27 cellular contexts compared by ENCODE assay signal in the genomic region with DNA sequence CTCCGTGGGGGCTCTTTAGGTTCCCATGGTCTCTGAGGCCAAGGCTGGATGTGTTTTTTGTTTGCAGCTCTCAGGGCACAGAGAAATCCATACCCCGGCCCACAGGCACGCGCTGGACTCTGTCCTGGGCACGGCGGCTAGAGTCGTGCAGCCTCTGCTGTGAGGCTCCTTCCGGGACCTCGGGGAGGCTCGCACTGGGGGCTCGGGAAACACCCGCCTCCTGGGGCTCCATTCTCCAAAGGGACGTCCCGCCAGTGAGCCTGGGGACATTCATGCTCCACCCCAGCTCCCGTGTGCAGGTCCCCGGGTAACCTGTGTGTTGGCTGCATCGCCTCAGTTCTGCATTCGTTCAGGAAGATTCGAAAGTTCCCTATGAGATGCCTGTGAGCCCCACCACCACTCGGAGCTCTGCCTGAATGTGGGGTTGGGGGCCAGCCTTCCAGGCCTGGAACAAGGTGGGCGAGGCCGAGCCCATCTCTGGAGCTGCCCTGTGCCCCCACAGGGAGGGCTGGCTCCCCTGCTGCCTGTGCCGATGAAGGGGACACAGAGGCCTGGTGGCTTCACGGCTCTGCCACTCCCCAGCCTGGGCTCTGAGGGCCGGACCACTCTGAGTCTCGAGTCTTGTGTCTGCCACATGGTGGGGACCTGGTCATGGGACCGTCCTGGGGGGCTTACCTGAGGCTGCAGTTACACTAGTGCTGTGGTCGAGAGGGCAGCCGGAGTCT.
"Had no signal": no experiment of that assay in that cellular context is flagged by ENCODE, and none has a peak within 500 bp of the region (broad histone marks: within the 10 kb centered on the region; RNA-seq: fewer than 3 reads in every experiment).

No MANE protein-coding gene starts in this region.

- H3K36me3 ChIP-seq: left lung, neural progenitor cell, pancreas, right lobe of liver, thyroid gland, transverse colon, upper lobe of left lung, vagina had no signal

- H3K27ac ChIP-seq: left lung, neural progenitor cell, pancreas, psoas muscle, right lobe of liver, stomach, testis, thyroid gland, transverse colon, upper lobe of left lung, vagina had no signal

- H3K9me3 Mint-ChIP-seq: immature natural killer cell, mesothelial cell of epicardium, natural killer cell, neural progenitor cell had no signal

- H3K27me3 ChIP-seq: neural progenitor cell, pancreas, right lobe of liver, testis, thyroid gland, transverse colon, upper lobe of left lung, vagina had no signal

- H3K27ac Mint-ChIP-seq: immature natural killer cell; mesothelial cell of epicardium; natural killer cell; nephron progenitor cell; stimulated activated naive B cell treated with anti-CD40 and anti-IgM and Interleukin-4, amounts not matched to agents 10 μg/mL and 1 μg/mL and 100 μg/mL, for 72 hours had no signal

- DNase-seq: hypothalamus; immature natural killer cell; kidney; left colon; mesendoderm; naive B cell; natural killer cell; nephron progenitor cell; posterior cingulate gyrus; psoas muscle; right lobe of liver; stimulated activated CD4-positive, alpha-beta T cell treated with anti-CD3 and anti-CD28 coated beads, Interleukin-1b, Interleukin-23, amount 100 ng/mL, for 48 hours; stimulated activated CD4-positive, alpha-beta T cell treated with anti-CD3 and anti-CD28 coated beads, Interleukin-4, amount 100 ng/mL, for 1 hour; stimulated activated naive B cell treated with anti-CD40 and anti-IgM and Interleukin-4, amounts not matched to agents 10 μg/mL and 1 μg/mL and 100 μg/mL, for 72 hours; stimulated activated naive CD8-positive, alpha-beta T cell treated with anti-CD3 and anti-CD28 coated beads, Interleukin-15, Interleukin-2, amounts not matched to agents 100 U/mL and 50 U/mL, for 24 hours; stomach; testis; transverse colon had no signal

- H3K4me3 Mint-ChIP-seq: immature natural killer cell; mesothelial cell of epicardium; naive B cell; natural killer cell; nephron progenitor cell; neural progenitor cell; stimulated activated naive B cell treated with anti-CD40 and anti-IgM and Interleukin-4, amounts not matched to agents 10 μg/mL and 1 μg/mL and 100 μg/mL, for 72 hours had no signal

- H3K4me1 Mint-ChIP-seq: immature natural killer cell; naive B cell; natural killer cell; stimulated activated naive B cell treated with anti-CD40 and anti-IgM and Interleukin-4, amounts not matched to agents 10 μg/mL and 1 μg/mL and 100 μg/mL, for 72 hours had no signal

- H3K9ac ChIP-seq: neural progenitor cell had no signal

- H3K4me2 ChIP-seq: neural progenitor cell, smooth muscle cell had no signal

- H3K36me3 Mint-ChIP-seq: immature natural killer cell; mesothelial cell of epicardium; naive B cell; natural killer cell; neural progenitor cell; stimulated activated naive B cell treated with anti-CD40 and anti-IgM and Interleukin-4, amounts not matched to agents 10 μg/mL and 1 μg/mL and 100 μg/mL, for 72 hours had no signal

- H3K9me3 ChIP-seq: left lung, pancreas, psoas muscle, right lobe of liver, stomach, testis, thyroid gland, transverse colon, upper lobe of left lung, vagina had no signal

- H3K4me1 ChIP-seq: left lung, pancreas, psoas muscle, right lobe of liver, transverse colon, upper lobe of left lung had no signal

- H3K4me3 ChIP-seq: left lung, lung, neural progenitor cell, pancreas, psoas muscle, right lobe of liver, smooth muscle cell, stomach, testis, thyroid gland, transverse colon, upper lobe of left lung, vagina had no signal

- H3K27me3 Mint-ChIP-seq: naive B cell; stimulated activated naive B cell treated with anti-CD40 and anti-IgM and Interleukin-4, amounts not matched to agents 10 μg/mL and 1 μg/mL and 100 μg/mL, for 72 hours had no signal
